In the genomic region with DNA sequence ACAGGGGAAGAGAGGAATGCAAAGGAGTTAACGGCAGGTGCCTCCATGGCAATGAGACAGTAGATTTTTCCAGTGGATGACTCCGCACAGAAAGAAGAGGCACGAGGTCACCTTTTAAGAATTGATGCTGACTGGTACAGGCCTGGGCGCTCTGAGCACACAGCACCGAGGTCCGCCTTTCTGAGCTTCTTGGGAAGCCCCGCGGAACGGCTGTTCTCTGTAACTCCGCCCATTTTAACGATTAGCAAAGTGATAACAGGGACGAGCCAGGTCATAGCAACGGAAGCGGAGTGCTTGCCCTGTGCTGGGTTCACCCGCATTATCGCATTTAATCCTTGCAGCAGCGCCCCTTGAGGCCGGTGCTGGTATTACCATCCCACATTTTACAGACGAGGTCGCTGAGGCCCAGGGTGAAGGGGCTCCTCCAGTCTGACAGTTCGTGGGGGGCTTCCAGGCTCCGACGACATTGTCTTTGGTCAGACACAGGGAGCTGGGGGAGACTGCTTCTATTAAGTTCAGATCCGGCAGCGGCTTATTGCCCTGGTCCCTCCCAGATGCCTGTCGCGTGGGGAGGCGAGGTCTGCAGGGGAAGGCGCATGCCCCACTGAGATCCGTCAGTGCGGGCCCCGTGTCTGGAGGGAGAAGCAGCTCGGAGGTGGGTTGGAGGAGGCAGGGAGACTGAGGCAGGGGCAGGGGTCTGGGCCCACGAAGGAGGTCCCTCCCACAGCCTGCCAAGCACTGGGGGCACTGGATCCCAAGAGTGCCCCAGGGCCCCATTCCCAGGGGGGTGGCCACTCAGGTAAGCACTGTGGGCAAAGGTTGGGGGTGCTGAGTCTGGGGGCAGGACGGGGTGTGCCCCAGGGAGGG, we compare ENCODE assay signal across 1 cellular context.
TF ChIP-seq lines count a peak whose summit lies in the region.

No MANE protein-coding gene starts in this region.

TF ChIP-seq in K562, 482 proteins besides CTCF, POLR2A, EP300 and RAD21 (continued from another document and continues in another):
- TF ChIP-seq, protein P1, sequence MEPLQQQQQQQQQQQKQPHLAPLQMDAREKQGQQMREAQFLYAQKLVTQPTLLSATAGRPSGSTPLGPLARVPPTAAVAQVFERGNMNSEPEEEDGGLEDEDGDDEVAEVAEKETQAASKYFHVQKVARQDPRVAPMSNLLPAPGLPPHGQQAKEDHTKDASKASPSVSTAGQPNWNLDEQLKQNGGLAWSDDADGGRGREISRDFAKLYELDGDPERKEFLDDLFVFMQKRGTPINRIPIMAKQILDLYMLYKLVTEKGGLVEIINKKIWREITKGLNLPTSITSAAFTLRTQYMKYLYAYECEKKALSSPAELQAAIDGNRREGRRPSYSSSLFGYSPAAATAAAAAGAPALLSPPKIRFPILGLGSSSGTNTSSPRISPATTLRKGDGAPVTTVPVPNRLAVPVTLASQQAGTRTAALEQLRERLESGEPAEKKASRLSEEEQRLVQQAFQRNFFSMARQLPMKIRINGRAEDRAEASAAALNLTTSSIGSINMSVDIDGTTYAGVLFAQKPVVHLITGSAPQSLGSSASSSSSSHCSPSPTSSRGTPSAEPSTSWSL (CRISPR knock-in tag; IDR thresholded peaks at IDR 0.05; ENCODE audit: borderline replicate concordance), result no peak
- TF ChIP-seq CBX2 (IDR thresholded peaks at IDR 0.05; ENCODE audit: insufficient read depth, low read length, poor library complexity, severe bottlenecking) (no peak), NFYB (IDR thresholded peaks at IDR 0.05; ENCODE audit: extremely low read depth, insufficient read length) (no peak), ZNF239 (CRISPR knock-in tag; IDR thresholded peaks at IDR 0.05) (no peak), ATF7 (IDR thresholded peaks at IDR 0.05) (peak; percentile 63), ZNF3 (CRISPR knock-in tag; IDR thresholded peaks at IDR 0.05) (no peak), ZNF23 (CRISPR knock-in tag; IDR thresholded peaks at IDR 0.05) (no peak), ARNT (IDR thresholded peaks at IDR 0.05) (peak in 1 of 2 experiments; percentile 38; a peak in 1 of 4 replicates), KLF16 (IDR thresholded peaks at IDR 0.05) (peak; percentile 62), TGIF2 (CRISPR knock-in tag; IDR thresholded peaks at IDR 0.05) (no peak), SP1 (CRISPR knock-in tag; IDR thresholded peaks at IDR 0.05) (peak; percentile 63; the same call in 1 of the 2 replicates), CHD4 (IDR thresholded peaks at IDR 0.05; ENCODE audit: insufficient read depth, insufficient replicate concordance, low read depth, low read length, poor library complexity, severe bottlenecking) (no peak), NR2C2 (CRISPR knock-in tag; IDR thresholded peaks at IDR 0.05) (no peak), NR2C2 (tag; IDR thresholded peaks at IDR 0.05) (peak; percentile 37; the same call in 1 of the 2 replicates), NCOR1 (IDR thresholded peaks at IDR 0.05) (no peak), STAG1 (CRISPR knock-in tag; IDR thresholded peaks at IDR 0.05; ENCODE audit: borderline replicate concordance) (peak; percentile 46; the same call in 1 of the 2 replicates), MYBL2 (IDR thresholded peaks at IDR 0.05; ENCODE audit: low read depth) (no peak), MYBL2 (CRISPR knock-in tag; IDR thresholded peaks at IDR 0.05; ENCODE audit: borderline replicate concordance) (no peak), MYC (IDR thresholded peaks at IDR 0.05; ENCODE audit: low read depth, low read length) (peak; percentile 30; the same call in 1 of the 2 replicates), MYC (CRISPR knock-in tag; IDR thresholded peaks at IDR 0.05; ENCODE audit: borderline replicate concordance, low read depth) (no peak), HLTF (IDR thresholded peaks at IDR 0.05) (no peak), PTBP1 (IDR thresholded peaks at IDR 0.05; ENCODE audit: low read depth, low read length) (no peak), TEAD2 (tag; IDR thresholded peaks at IDR 0.05) (no peak), ZFP30 (CRISPR knock-in tag; IDR thresholded peaks at IDR 0.05; ENCODE audit: borderline replicate concordance) (no peak), SMAD2 (IDR thresholded peaks at IDR 0.05; ENCODE audit: low read depth, low read length) (no peak), NFIX (CRISPR knock-in tag; IDR thresholded peaks at IDR 0.05; ENCODE audit: low read depth) (no peak), ZNF431 (CRISPR knock-in tag; IDR thresholded peaks at IDR 0.05) (0 out of 2 replicates have a peak, but pooled peaks have one; percentile 43), TEAD1 (CRISPR knock-in tag; IDR thresholded peaks at IDR 0.05) (no peak), SAFB2 (IDR thresholded peaks at IDR 0.05; ENCODE audit: borderline replicate concordance, low read depth, low read length, severe bottlenecking) (no peak), HNRNPLL (IDR thresholded peaks at IDR 0.05; ENCODE audit: low read depth, low read length, poor library complexity, severe bottlenecking) (peak; percentile 30), NR2C1 (IDR thresholded peaks at IDR 0.05) (peak; percentile 27; the same call in 1 of the 2 replicates), NR2C1 (tag; IDR thresholded peaks at IDR 0.05) (no peak), MTA1 (IDR thresholded peaks at IDR 0.05; ENCODE audit: borderline replicate concordance) (no peak), TFAM (CRISPR knock-in tag; conservative IDR thresholded peaks at IDR 0.05) (no peak), SREBF1 (IDR thresholded peaks at IDR 0.05; ENCODE audit: borderline replicate concordance, low read depth, low read length) (no peak), ETV5 (CRISPR knock-in tag; IDR thresholded peaks at IDR 0.05; ENCODE audit: low read depth) (no peak), FOXJ2 (tag; IDR thresholded peaks at IDR 0.05) (no peak), ZKSCAN3 (CRISPR knock-in tag; IDR thresholded peaks at IDR 0.05) (no peak), RCOR1 (IDR thresholded peaks at IDR 0.05; ENCODE audit: borderline replicate concordance in 1 of 2, low read depth in 2 of 2, low read length in 2 of 2) (peak in 1 of 2 experiments; percentile 57; a peak in 1 of 4 replicates), CXXC5 (CRISPR knock-in tag; IDR thresholded peaks at IDR 0.05) (peak; percentile 69), NRF1 (conservative IDR thresholded peaks at IDR 0.05 in 1 of 2, IDR thresholded peaks at IDR 0.05 in 1 of 2) (peak in 1 of 2 experiments; percentile 29; a peak in 1 of 4 replicates), CHCHD3 (CRISPR knock-in tag; IDR thresholded peaks at IDR 0.05) (no peak), GTF2F1 (IDR thresholded peaks at IDR 0.05; ENCODE audit: low read depth, low read length) (no peak), PHF8 (IDR thresholded peaks at IDR 0.05; ENCODE audit: borderline replicate concordance, low read length) (peak; percentile 24; the same call in 1 of the 2 replicates), L3MBTL2 (IDR thresholded peaks at IDR 0.05) (peak; percentile 84), CTBP1 (IDR thresholded peaks at IDR 0.05; ENCODE audit: borderline replicate concordance) (peak; percentile 66; the same call in 1 of the 2 replicates), SOX6 (IDR thresholded peaks at IDR 0.05) (peak; percentile 18; the same call in 1 of the 2 replicates), RB1 (IDR thresholded peaks at IDR 0.05; ENCODE audit: low read depth) (0 out of 2 replicates have a peak, but pooled peaks have one; percentile 29), DPF2 (IDR thresholded peaks at IDR 0.05) (0 out of 2 replicates have a peak, but pooled peaks have one; percentile 25), ETV1 (tag; conservative IDR thresholded peaks at IDR 0.05; ENCODE audit: low read depth) (peak; percentile 60)
- TF ChIP-seq, protein P2, sequence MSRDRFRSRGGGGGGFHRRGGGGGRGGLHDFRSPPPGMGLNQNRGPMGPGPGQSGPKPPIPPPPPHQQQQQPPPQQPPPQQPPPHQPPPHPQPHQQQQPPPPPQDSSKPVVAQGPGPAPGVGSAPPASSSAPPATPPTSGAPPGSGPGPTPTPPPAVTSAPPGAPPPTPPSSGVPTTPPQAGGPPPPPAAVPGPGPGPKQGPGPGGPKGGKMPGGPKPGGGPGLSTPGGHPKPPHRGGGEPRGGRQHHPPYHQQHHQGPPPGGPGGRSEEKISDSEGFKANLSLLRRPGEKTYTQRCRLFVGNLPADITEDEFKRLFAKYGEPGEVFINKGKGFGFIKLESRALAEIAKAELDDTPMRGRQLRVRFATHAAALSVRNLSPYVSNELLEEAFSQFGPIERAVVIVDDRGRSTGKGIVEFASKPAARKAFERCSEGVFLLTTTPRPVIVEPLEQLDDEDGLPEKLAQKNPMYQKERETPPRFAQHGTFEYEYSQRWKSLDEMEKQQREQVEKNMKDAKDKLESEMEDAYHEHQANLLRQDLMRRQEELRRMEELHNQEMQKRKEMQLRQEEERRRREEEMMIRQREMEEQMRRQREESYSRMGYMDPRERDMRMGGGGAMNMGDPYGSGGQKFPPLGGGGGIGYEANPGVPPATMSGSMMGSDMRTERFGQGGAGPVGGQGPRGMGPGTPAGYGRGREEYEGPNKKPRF (IDR thresholded peaks at IDR 0.05; ENCODE audit: low read depth, low read length), result no peak
- TF ChIP-seq, protein P3, sequence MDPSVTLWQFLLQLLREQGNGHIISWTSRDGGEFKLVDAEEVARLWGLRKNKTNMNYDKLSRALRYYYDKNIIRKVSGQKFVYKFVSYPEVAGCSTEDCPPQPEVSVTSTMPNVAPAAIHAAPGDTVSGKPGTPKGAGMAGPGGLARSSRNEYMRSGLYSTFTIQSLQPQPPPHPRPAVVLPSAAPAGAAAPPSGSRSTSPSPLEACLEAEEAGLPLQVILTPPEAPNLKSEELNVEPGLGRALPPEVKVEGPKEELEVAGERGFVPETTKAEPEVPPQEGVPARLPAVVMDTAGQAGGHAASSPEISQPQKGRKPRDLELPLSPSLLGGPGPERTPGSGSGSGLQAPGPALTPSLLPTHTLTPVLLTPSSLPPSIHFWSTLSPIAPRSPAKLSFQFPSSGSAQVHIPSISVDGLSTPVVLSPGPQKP (CRISPR knock-in tag; IDR thresholded peaks at IDR 0.05), result no peak
- TF ChIP-seq, protein P4, sequence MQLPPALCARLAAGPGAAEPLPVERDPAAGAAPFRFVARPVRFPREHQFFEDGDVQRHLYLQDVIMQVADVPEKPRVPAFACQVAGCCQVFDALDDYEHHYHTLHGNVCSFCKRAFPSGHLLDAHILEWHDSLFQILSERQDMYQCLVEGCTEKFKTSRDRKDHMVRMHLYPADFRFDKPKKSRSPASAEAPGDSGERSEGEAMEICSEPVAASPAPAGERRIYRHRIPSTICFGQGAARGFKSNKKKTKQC (CRISPR knock-in tag; IDR thresholded peaks at IDR 0.05), result no peak
- TF ChIP-seq, protein P5, sequence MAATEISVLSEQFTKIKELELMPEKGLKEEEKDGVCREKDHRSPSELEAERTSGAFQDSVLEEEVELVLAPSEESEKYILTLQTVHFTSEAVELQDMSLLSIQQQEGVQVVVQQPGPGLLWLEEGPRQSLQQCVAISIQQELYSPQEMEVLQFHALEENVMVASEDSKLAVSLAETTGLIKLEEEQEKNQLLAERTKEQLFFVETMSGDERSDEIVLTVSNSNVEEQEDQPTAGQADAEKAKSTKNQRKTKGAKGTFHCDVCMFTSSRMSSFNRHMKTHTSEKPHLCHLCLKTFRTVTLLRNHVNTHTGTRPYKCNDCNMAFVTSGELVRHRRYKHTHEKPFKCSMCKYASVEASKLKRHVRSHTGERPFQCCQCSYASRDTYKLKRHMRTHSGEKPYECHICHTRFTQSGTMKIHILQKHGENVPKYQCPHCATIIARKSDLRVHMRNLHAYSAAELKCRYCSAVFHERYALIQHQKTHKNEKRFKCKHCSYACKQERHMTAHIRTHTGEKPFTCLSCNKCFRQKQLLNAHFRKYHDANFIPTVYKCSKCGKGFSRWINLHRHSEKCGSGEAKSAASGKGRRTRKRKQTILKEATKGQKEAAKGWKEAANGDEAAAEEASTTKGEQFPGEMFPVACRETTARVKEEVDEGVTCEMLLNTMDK (IDR thresholded peaks at IDR 0.05; ENCODE audit: borderline replicate concordance, insufficient read depth, low read depth, low read length, poor library complexity, severe bottlenecking), result no peak
- TF ChIP-seq, protein P6, sequence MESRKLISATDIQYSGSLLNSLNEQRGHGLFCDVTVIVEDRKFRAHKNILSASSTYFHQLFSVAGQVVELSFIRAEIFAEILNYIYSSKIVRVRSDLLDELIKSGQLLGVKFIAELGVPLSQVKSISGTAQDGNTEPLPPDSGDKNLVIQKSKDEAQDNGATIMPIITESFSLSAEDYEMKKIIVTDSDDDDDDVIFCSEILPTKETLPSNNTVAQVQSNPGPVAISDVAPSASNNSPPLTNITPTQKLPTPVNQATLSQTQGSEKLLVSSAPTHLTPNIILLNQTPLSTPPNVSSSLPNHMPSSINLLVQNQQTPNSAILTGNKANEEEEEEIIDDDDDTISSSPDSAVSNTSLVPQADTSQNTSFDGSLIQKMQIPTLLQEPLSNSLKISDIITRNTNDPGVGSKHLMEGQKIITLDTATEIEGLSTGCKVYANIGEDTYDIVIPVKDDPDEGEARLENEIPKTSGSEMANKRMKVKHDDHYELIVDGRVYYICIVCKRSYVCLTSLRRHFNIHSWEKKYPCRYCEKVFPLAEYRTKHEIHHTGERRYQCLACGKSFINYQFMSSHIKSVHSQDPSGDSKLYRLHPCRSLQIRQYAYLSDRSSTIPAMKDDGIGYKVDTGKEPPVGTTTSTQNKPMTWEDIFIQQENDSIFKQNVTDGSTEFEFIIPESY (CRISPR knock-in tag; IDR thresholded peaks at IDR 0.05), result peak; percentile 21; the same call in 1 of the 2 replicates
- TF ChIP-seq, protein P7, sequence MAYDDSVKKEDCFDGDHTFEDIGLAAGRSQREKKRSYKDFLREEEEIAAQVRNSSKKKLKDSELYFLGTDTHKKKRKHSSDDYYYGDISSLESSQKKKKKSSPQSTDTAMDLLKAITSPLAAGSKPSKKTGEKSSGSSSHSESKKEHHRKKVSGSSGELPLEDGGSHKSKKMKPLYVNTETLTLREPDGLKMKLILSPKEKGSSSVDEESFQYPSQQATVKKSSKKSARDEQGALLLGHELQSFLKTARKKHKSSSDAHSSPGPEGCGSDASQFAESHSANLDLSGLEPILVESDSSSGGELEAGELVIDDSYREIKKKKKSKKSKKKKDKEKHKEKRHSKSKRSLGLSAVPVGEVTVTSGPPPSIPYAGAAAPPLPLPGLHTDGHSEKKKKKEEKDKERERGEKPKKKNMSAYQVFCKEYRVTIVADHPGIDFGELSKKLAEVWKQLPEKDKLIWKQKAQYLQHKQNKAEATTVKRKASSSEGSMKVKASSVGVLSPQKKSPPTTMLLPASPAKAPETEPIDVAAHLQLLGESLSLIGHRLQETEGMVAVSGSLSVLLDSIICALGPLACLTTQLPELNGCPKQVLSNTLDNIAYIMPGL (CRISPR knock-in tag; IDR thresholded peaks at IDR 0.05), result no peak
- TF ChIP-seq, protein P8, sequence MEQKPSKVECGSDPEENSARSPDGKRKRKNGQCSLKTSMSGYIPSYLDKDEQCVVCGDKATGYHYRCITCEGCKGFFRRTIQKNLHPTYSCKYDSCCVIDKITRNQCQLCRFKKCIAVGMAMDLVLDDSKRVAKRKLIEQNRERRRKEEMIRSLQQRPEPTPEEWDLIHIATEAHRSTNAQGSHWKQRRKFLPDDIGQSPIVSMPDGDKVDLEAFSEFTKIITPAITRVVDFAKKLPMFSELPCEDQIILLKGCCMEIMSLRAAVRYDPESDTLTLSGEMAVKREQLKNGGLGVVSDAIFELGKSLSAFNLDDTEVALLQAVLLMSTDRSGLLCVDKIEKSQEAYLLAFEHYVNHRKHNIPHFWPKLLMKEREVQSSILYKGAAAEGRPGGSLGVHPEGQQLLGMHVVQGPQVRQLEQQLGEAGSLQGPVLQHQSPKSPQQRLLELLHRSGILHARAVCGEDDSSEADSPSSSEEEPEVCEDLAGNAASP (IDR thresholded peaks at IDR 0.05), result no peak
- TF ChIP-seq, protein P9, sequence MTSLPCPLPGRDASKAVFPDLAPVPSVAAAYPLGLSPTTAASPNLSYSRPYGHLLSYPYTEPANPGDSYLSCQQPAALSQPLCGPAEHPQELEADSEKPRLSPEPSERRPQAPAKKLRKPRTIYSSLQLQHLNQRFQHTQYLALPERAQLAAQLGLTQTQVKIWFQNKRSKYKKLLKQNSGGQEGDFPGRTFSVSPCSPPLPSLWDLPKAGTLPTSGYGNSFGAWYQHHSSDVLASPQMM (CRISPR knock-in tag; IDR thresholded peaks at IDR 0.05), result no peak
